ENCODE assay signal across 8 cellular contexts in genomic region chr11:73876424-73877300, GRCh38. TPM values are rescaled to one million over a fixed set of nuclear protein-coding genes. Genes with fewer than 3 reads are reported as not detected.
DNase-seq lines count a peak whose midpoint lies in the region; ATAC-seq and TF ChIP-seq lines count a peak whose summit lies in the region.

Gene COA4 (minus strand): TSS chr11:73876846. CDS start chr11:73873378, 3,468 bp downstream.
Gene PAAF1 (plus strand): TSS chr11:73876999. CDS start chr11:73877022, 23 bp downstream.

- H3K4me3 Mint-ChIP-seq in chondrocyte (ENCODE audit: unreplicated experiment) = peak within 1 kb of the TSS; percentile 96

- H3K36me3 ChIP-seq in kidney epithelial cell (ENCODE audit: control insufficient read depth, insufficient read depth, low read length) = no peaks in the 10 kb centered on the region

- H3K36me3 Mint-ChIP-seq in chondrocyte (ENCODE audit: low read depth) = peaks cover 7% of the 10 kb centered on the region

- ATAC-seq in HG03439 (IDR thresholded peaks at IDR 0.05; ENCODE audit: unreplicated experiment) = peak; percentile 94

- peak; percentile 95 for TF ChIP-seq POLR2A in GM19193 (IDR thresholded peaks at IDR 0.05; ENCODE audit: extremely low read depth, insufficient read depth, insufficient read length)

- H3K4me3 ChIP-seq in kidney epithelial cell (ENCODE audit: low read depth, low read length) = peak within 1 kb of the TSS; percentile 57

- TF ChIP-seq CTCF in chondrocyte (IDR thresholded peaks at IDR 0.05) (no peak), kidney epithelial cell (IDR thresholded peaks at IDR 0.05; ENCODE audit: insufficient read depth, low read length, poor library complexity, severe bottlenecking) (no peak)

- H3K4me1 Mint-ChIP-seq in chondrocyte (ENCODE audit: low read depth) = peaks cover 26% of the 10 kb centered on the region

- H3K9me3 Mint-ChIP-seq in chondrocyte (ENCODE audit: low read depth) = no peaks in the 10 kb centered on the region

- no peaks in the 10 kb centered on the region for H3K27me3 Mint-ChIP-seq in chondrocyte (ENCODE audit: low read depth)

- peak within 1 kb of the TSS; percentile 98 for H3K27ac Mint-ChIP-seq in chondrocyte (ENCODE audit: unreplicated experiment)

- DNase-seq in AML-193 (lab: John Stamatoyannopoulos, UW) = peak; percentile 93 to 96
- DNase-seq in NCI-H510A treated with DMSO at 0.1 percent for 48 hours (lab: John Stamatoyannopoulos, UW) = peak; percentile 97
- peak; percentile 90 to 91 for DNase-seq in activated CD4-positive, alpha-beta T cell treated with anti-CD3 and anti-CD28 coated beads for 24 hours (ENCODE audit: low read depth in 2 of 2)
- peak; percentile 88 for DNase-seq in chondrocyte (ENCODE audit: low spot score)
- DNase-seq in kidney epithelial cell (ENCODE audit: low read depth) = peak; percentile 91
- peak; percentile 94 to 95 for DNase-seq in stimulated activated CD4-positive, alpha-beta T cell treated with anti-CD3 and anti-CD28 coated beads, Interleukin-15, amount 100 ng/mL, for 48 hours (ENCODE audit: low read depth in 2 of 2)

- H3K27me3 ChIP-seq in kidney epithelial cell (ENCODE audit: control insufficient read depth, insufficient read depth, low read length) = no peaks in the 10 kb centered on the region

RNA-seq across cellular contexts. Expression of gene COA4, which starts in this region (rescaled TPM):
- total RNA-seq in chondrocyte (39.8 to 57.4 TPM (median 42.5 TPM) in 3 replicates), kidney epithelial cell (80.8 and 103 TPM in 2 replicates)

RNA-seq across cellular contexts. Expression of gene PAAF1, which starts in this region (rescaled TPM):
- total RNA-seq in chondrocyte = 11.8 to 17.1 TPM (median 13.5 TPM) in 3 replicates
- total RNA-seq in kidney epithelial cell = 11.8 and 11.9 TPM in 2 replicates

Comparison
In these comparisons a context has a peak if more than half of its experiments do, and no peak if none do; other contexts are left out.
1. Peak in every context shown above with its lines: DNase-seq, ATAC-seq and H3K4me3 ChIP-seq.